8 cellular contexts compared by ENCODE assay signal in genomic region chr9:112925058-112925641, GRCh38. TPM values are rescaled to one million over a fixed set of nuclear protein-coding genes. Genes with fewer than 3 reads are reported as not detected.
A peak's percentile ranks its signal among the peaks of the same experiment; 100 is the strongest.
DNase-seq lines count a peak whose midpoint lies in the region; ATAC-seq and TF ChIP-seq lines count a peak whose summit lies in the region.

No MANE protein-coding gene starts in this region.

- H3K27me3 Mint-ChIP-seq in WTC11 (ENCODE audit: low read depth): peaks cover 8% of the 10 kb centered on the region
- H3K27me3 Mint-ChIP-seq in T-cell: peaks cover 16 to 33% of the 10 kb centered on the region in 2 donors

- peak; percentile 77 for ATAC-seq in WTC11
- no peak for ATAC-seq in HG02852 (IDR thresholded peaks at IDR 0.05; ENCODE audit: unreplicated experiment)
- ATAC-seq in T-cell (replicated peaks in 1 of 4): no peak

- H3K36me3 Mint-ChIP-seq in WTC11 (no peaks in the 10 kb centered on the region), T-cell (no peaks in the 10 kb centered on the region)

- CTCF ChIA-PET in WTC11 (lab: Charles Lee) (interaction anchor here (0.5 to 1.2 kb wide), 3 partner anchors 22 to 773 kb away, joined by 3 to 5 read pairs (median 4); no protein-coding TSS in a partner anchor), T-cell (lab: Charles Lee) (no interaction called here)

- POLR2A ChIA-PET in WTC11 (lab: Charles Lee) (no interaction called here), T-cell (lab: Charles Lee) (no interaction called here)

- no peak for TF ChIP-seq CTCF in WTC11 (IDR thresholded peaks at IDR 0.05)

- H3K4me1 Mint-ChIP-seq in WTC11 (peaks cover 3% of the 10 kb centered on the region; the same call in 1 of the 2 replicates), T-cell (no peaks in the 10 kb centered on the region)

- H3K9me3 Mint-ChIP-seq in WTC11 (no peaks in the 10 kb centered on the region), T-cell (no peaks in the 10 kb centered on the region)

- DNase-seq in stimulated activated CD4-positive, alpha-beta T cell treated with anti-CD3 and anti-CD28 coated beads, Interleukin-15, amount 100 ng/mL, for 24 hours: peak; percentile 18
- no peak for DNase-seq in stimulated activated CD4-positive, alpha-beta T cell treated with anti-CD3 and anti-CD28 coated beads, Interleukin-2, amount 100 ng/mL, for 24 hours
- peak; percentile 25 for DNase-seq in NCI-H2029 (lab: John Stamatoyannopoulos, UW)
- DNase-seq in WTC11 (ENCODE audit: low spot score): no peak
- peak; percentile 16 for DNase-seq in kidney glomerular epithelial cell (lab: John Stamatoyannopoulos, UW)
- no peak for DNase-seq in stimulated activated CD4-positive, alpha-beta T cell treated with anti-CD3 and anti-CD28 coated beads, Interleukin-4, amount 100 ng/mL, for 1 hour
- DNase-seq in T-cell: no peak

- H3K27ac Mint-ChIP-seq in WTC11 (no peak overlapping the region), T-cell (no peak overlapping the region)

- H3K4me3 Mint-ChIP-seq in WTC11 (no peak overlapping the region), T-cell (no peak overlapping the region)

TF ChIP-seq in WTC11, 78 proteins besides CTCF, POLR2A, EP300 and RAD21:
- TF ChIP-seq ATF3 (CRISPR knock-in tag; conservative IDR thresholded peaks at IDR 0.05): no peak
- no peak for TF ChIP-seq PRDM15 (CRISPR knock-in tag; IDR thresholded peaks at IDR 0.05)
- no peak for TF ChIP-seq ZNF281 (CRISPR knock-in tag; IDR thresholded peaks at IDR 0.05)
- no peak for TF ChIP-seq ZNF423 (CRISPR knock-in tag; IDR thresholded peaks at IDR 0.05)
- TF ChIP-seq TP53 (CRISPR knock-in tag; IDR thresholded peaks at IDR 0.05): no peak
- TF ChIP-seq NFE2L1 (CRISPR knock-in tag; IDR thresholded peaks at IDR 0.05): no peak
- TF ChIP-seq AFF4 (CRISPR knock-in tag; IDR thresholded peaks at IDR 0.05; ENCODE audit: borderline replicate concordance): no peak
- TF ChIP-seq ELF4 (CRISPR knock-in tag; IDR thresholded peaks at IDR 0.05; ENCODE audit: low read depth): no peak
- TF ChIP-seq ERG (CRISPR knock-in tag; IDR thresholded peaks at IDR 0.05): no peak

RNA-seq across cellular contexts. Expression of gene SLC46A2, which starts 34.5 kb away (rescaled TPM):
- total RNA-seq in WTC11 (2021): 0.07 TPM in 1 of 3 replicates, not detected in the others
- total RNA-seq in T-cell: not detected

Comparison
In these comparisons a context has a peak if more than half of its experiments do, and no peak if none do; other contexts are left out.
1. DNase-seq: peak in stimulated activated CD4-positive, alpha-beta T cell treated with anti-CD3 and anti-CD28 coated beads, Interleukin-15, amount 100 ng/mL, for 24 hours (single experiment), NCI-H2029 (single experiment) and kidney glomerular epithelial cell (single experiment); none in stimulated activated CD4-positive, alpha-beta T cell treated with anti-CD3 and anti-CD28 coated beads, Interleukin-2, amount 100 ng/mL, for 24 hours (0 of 2), WTC11 (single experiment), stimulated activated CD4-positive, alpha-beta T cell treated with anti-CD3 and anti-CD28 coated beads, Interleukin-4, amount 100 ng/mL, for 1 hour (single experiment) and T-cell (0 of 34).